In the genomic region with DNA sequence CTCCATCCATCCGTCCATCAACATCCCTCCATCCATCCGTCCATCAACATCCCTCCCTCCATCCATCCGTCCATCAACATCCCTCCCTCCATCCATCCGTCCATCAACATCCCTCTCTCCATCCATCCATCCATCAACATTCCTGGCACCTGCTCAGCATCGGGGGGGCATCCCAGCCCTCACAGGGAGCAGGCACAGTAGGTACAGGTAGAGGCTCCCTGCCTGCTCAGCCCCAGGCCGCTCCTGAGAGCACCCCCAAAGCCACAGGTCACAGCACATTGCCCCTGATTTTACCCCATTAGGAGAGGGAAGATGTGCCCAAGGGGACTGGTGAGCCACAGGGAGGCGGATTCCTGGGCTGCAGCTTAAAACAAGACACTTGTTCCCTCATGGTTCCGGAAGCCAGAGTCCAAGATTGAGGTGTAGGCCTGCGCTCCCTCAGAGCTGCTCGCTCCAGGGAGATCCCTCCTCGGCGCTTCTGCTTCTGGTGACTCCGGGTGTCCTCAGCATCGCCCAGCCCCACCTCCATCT, we compare ENCODE assay signal across 1 cellular context.
TF ChIP-seq lines count a peak whose summit lies in the region.

No MANE protein-coding gene starts in this region.

TF ChIP-seq in HepG2, 621 proteins besides CTCF, POLR2A, EP300 and RAD21 (continued from another document):
- TF ChIP-seq, protein P1, sequence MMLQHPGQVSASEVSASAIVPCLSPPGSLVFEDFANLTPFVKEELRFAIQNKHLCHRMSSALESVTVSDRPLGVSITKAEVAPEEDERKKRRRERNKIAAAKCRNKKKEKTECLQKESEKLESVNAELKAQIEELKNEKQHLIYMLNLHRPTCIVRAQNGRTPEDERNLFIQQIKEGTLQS (CRISPR knock-in tag; IDR thresholded peaks at IDR 0.05), result no peak
- TF ChIP-seq ELF3 (CRISPR knock-in tag; IDR thresholded peaks at IDR 0.05) (no peak), NBN (conservative IDR thresholded peaks at IDR 0.05) (no peak), NFIC (IDR thresholded peaks at IDR 0.05; ENCODE audit: low read length) (no peak), KDM2A (CRISPR knock-in tag; IDR thresholded peaks at IDR 0.05; ENCODE audit: borderline replicate concordance, low read depth) (no peak), ZNF749 (CRISPR knock-in tag; IDR thresholded peaks at IDR 0.05; ENCODE audit: borderline replicate concordance) (no peak), ZNF512B (CRISPR knock-in tag; IDR thresholded peaks at IDR 0.05; ENCODE audit: borderline replicate concordance) (no peak), ZSCAN9 (CRISPR knock-in tag; IDR thresholded peaks at IDR 0.05; ENCODE audit: borderline replicate concordance) (no peak), ZNF260 (CRISPR knock-in tag; IDR thresholded peaks at IDR 0.05; ENCODE audit: borderline replicate concordance, low read depth) (no peak), ZSCAN21 (CRISPR knock-in tag; IDR thresholded peaks at IDR 0.05; ENCODE audit: borderline replicate concordance) (no peak)
- TF ChIP-seq, protein P2, sequence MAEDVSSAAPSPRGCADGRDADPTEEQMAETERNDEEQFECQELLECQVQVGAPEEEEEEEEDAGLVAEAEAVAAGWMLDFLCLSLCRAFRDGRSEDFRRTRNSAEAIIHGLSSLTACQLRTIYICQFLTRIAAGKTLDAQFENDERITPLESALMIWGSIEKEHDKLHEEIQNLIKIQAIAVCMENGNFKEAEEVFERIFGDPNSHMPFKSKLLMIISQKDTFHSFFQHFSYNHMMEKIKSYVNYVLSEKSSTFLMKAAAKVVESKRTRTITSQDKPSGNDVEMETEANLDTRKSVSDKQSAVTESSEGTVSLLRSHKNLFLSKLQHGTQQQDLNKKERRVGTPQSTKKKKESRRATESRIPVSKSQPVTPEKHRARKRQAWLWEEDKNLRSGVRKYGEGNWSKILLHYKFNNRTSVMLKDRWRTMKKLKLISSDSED (CRISPR knock-in tag; IDR thresholded peaks at IDR 0.05), result no peak
- TF ChIP-seq, protein P3, sequence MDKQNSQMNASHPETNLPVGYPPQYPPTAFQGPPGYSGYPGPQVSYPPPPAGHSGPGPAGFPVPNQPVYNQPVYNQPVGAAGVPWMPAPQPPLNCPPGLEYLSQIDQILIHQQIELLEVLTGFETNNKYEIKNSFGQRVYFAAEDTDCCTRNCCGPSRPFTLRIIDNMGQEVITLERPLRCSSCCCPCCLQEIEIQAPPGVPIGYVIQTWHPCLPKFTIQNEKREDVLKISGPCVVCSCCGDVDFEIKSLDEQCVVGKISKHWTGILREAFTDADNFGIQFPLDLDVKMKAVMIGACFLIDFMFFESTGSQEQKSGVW (CRISPR knock-in tag; IDR thresholded peaks at IDR 0.05; ENCODE audit: borderline replicate concordance), result no peak
